Comparison of ENCODE assay signal across 8 cellular contexts in genomic region chr11:72573380-72573949, GRCh38.
DNase-seq lines count a peak whose midpoint lies in the region; ATAC-seq and TF ChIP-seq lines count a peak whose summit lies in the region.

No MANE protein-coding gene starts in this region.

- POLR2A ChIA-PET in CD4-positive, alpha-beta memory T cell (lab: Charles Lee; ENCODE audit: partially characterized antibody): interaction anchor here (1.1 kb wide), 1 partner anchor 102 kb away, joined by 4 read pairs; no protein-coding TSS in a partner anchor

- CTCF ChIA-PET in CD4-positive, alpha-beta memory T cell (lab: Charles Lee; ENCODE audit: partially characterized antibody): interaction anchor here (1.0 to 3.8 kb wide), 7 partner anchors 12 to 109 kb away, joined by 3 to 36 read pairs (median 9); no protein-coding TSS in a partner anchor

- intact Hi-C loops in CD4-positive, alpha-beta memory T cell (cut with micrococcal nuclease): loop anchor here (1.0 kb wide), 2 partner anchors 91 to 102 kb away; no protein-coding TSS in a partner anchor

- H3K9me3 ChIP-seq in CD4-positive, alpha-beta memory T cell (ENCODE audit: control insufficient read depth in 1 of 2, low read length in 2 of 2): no peaks in the 10 kb centered on the region
- no peaks in the 10 kb centered on the region for H3K9me3 ChIP-seq in RWPE2 (ENCODE audit: severe bottlenecking)

- H3K27me3 ChIP-seq in CD4-positive, alpha-beta memory T cell (ENCODE audit: insufficient read depth, low read length): no peaks in the 10 kb centered on the region
- 0 out of 2 replicates have a peak, but pooled peaks cover 1% of the 10 kb centered on the region for H3K27me3 ChIP-seq in H7 (ENCODE audit: control insufficient read depth, insufficient read depth, low read length)
- H3K27me3 ChIP-seq in RWPE2 (ENCODE audit: insufficient read depth, poor library complexity, severe bottlenecking): no peaks in the 10 kb centered on the region

- peak; percentile 86 for TF ChIP-seq CTCF in RWPE2 (IDR thresholded peaks at IDR 0.05; ENCODE audit: poor library complexity, severe bottlenecking)
- peak; percentile 72 for TF ChIP-seq CTCF in epithelial cell of esophagus (IDR thresholded peaks at IDR 0.05; ENCODE audit: insufficient read depth, low read depth, low read length, missing control alignments)

- no peaks in the 10 kb centered on the region for H3K9me3 Mint-ChIP-seq in CD4-positive, alpha-beta memory T cell
- no peaks in the 10 kb centered on the region for H3K9me3 Mint-ChIP-seq in natural killer cell treated with Interleukin-12 subunit alpha and Interleukin-12 subunit beta and Interleukin-15 and Interleukin-18, amount 100 ng/mL, for 72 hours

- no peak overlapping the region for H3K4me3 Mint-ChIP-seq in CD4-positive, alpha-beta memory T cell
- peak overlapping the region; percentile 22 for H3K4me3 Mint-ChIP-seq in natural killer cell treated with Interleukin-12 subunit alpha and Interleukin-12 subunit beta and Interleukin-15 and Interleukin-18, amount 100 ng/mL, for 72 hours

- H3K27ac ChIP-seq in CD4-positive, alpha-beta memory T cell (ENCODE audit: low read depth, low read length): no peak overlapping the region
- H3K27ac ChIP-seq in RWPE2 (ENCODE audit: poor library complexity, severe bottlenecking): peak overlapping the region; percentile 99

- H3K36me3 Mint-ChIP-seq in CD4-positive, alpha-beta memory T cell: no peaks in the 10 kb centered on the region
- H3K36me3 Mint-ChIP-seq in natural killer cell treated with Interleukin-12 subunit alpha and Interleukin-12 subunit beta and Interleukin-15 and Interleukin-18, amount 100 ng/mL, for 72 hours: no peaks in the 10 kb centered on the region

- peak overlapping the region in 1 of 7 donors; percentile 15 for H3K27ac Mint-ChIP-seq in CD4-positive, alpha-beta memory T cell
- no peak overlapping the region for H3K27ac Mint-ChIP-seq in natural killer cell treated with Interleukin-12 subunit alpha and Interleukin-12 subunit beta and Interleukin-15 and Interleukin-18, amount 100 ng/mL, for 72 hours

- H3K27me3 Mint-ChIP-seq in CD4-positive, alpha-beta memory T cell: peaks cover 6 to 10% of the 10 kb centered on the region in 2 donors
- H3K27me3 Mint-ChIP-seq in natural killer cell treated with Interleukin-12 subunit alpha and Interleukin-12 subunit beta and Interleukin-15 and Interleukin-18, amount 100 ng/mL, for 72 hours: no peaks in the 10 kb centered on the region

- peaks cover 0 to 11% (median 1%) of the 10 kb centered on the region in 4 donors for H3K4me1 Mint-ChIP-seq in CD4-positive, alpha-beta memory T cell
- H3K4me1 Mint-ChIP-seq in natural killer cell treated with Interleukin-12 subunit alpha and Interleukin-12 subunit beta and Interleukin-15 and Interleukin-18, amount 100 ng/mL, for 72 hours (ENCODE audit: low read depth in 2 of 2): peaks cover 35 to 37% of the 10 kb centered on the region in 2 donors

- H3K36me3 ChIP-seq in CD4-positive, alpha-beta memory T cell (ENCODE audit: insufficient read depth, low read length): no peaks in the 10 kb centered on the region
- H3K36me3 ChIP-seq in H7 (replicated peaks; ENCODE audit: control insufficient read depth, insufficient read depth, low read length) (no peaks in the 10 kb centered on the region), RWPE2 (ENCODE audit: low read depth) (no peaks in the 10 kb centered on the region)

- H3K4me1 ChIP-seq in CD4-positive, alpha-beta memory T cell (ENCODE audit: insufficient read depth, low read length): no peaks in the 10 kb centered on the region
- H3K4me1 ChIP-seq in RWPE2 (ENCODE audit: insufficient read depth, poor library complexity, severe bottlenecking): peaks cover 35% of the 10 kb centered on the region

- H3K4me3 ChIP-seq in CD4-positive, alpha-beta memory T cell (ENCODE audit: low read length in 2 of 2): no peak overlapping the region
- no peak overlapping the region for H3K4me3 ChIP-seq in H7 (ENCODE audit: insufficient read depth, low read depth, low read length)
- no peak overlapping the region for H3K4me3 ChIP-seq in RWPE2 (ENCODE audit: severe bottlenecking)
- H3K4me3 ChIP-seq in epithelial cell of esophagus (ENCODE audit: low read length): no peak overlapping the region

- DNase-seq in CD4-positive, alpha-beta memory T cell: peak in 3 of 5 donors; percentile 16 to 25 (median 25)
- DNase-seq in H7: peak; percentile 95
- DNase-seq in RWPE2 (ENCODE audit: low spot score): no peak
- peak; percentile 46 for DNase-seq in epithelial cell of esophagus (ENCODE audit: low read depth)
- peak; percentile 45 for DNase-seq in natural killer cell treated with Interleukin-12 subunit alpha and Interleukin-12 subunit beta and Interleukin-15 and Interleukin-18, amount 100 ng/mL, for 72 hours (ENCODE audit: low spot score)
- no peak for DNase-seq in GM19238 (ENCODE audit: insufficient read length, low spot score)

- ATAC-seq in RWPE2 (ENCODE audit: low read depth): peak; percentile 41; the same call in 2 of the 3 replicates
- peak; percentile 73 to 77 for ATAC-seq in natural killer cell treated with Interleukin-12 subunit alpha and Interleukin-12 subunit beta and Interleukin-15 and Interleukin-18, amount 100 ng/mL, for 72 hours
- ATAC-seq in HG02840 (IDR thresholded peaks at IDR 0.05; ENCODE audit: low FRiP score, unreplicated experiment): no peak
- no peak for ATAC-seq in GM18858 (IDR thresholded peaks at IDR 0.05; ENCODE audit: unreplicated experiment)

Comparison
In these comparisons a context has a peak if more than half of its experiments do, and no peak if none do; other contexts are left out.
1. DNase-seq: peak in CD4-positive, alpha-beta memory T cell (3 of 5), H7 (single experiment), epithelial cell of esophagus (single experiment) and natural killer cell treated with Interleukin-12 subunit alpha and Interleukin-12 subunit beta and Interleukin-15 and Interleukin-18, amount 100 ng/mL, for 72 hours (single experiment); none in RWPE2 (single experiment) and GM19238 (single experiment).
2. ATAC-seq: peak in RWPE2 (single experiment) and natural killer cell treated with Interleukin-12 subunit alpha and Interleukin-12 subunit beta and Interleukin-15 and Interleukin-18, amount 100 ng/mL, for 72 hours (2 of 2); none in HG02840 (single experiment) and GM18858 (single experiment).